In genomic region chrX:149799095-149799721, GRCh38 we compare ENCODE assay signal across 20 cellular contexts. TPM values are rescaled to one million over a fixed set of nuclear protein-coding genes. Genes with fewer than 3 reads are reported as not detected.
A peak's percentile ranks its signal among the peaks of the same experiment; 100 is the strongest.
DNase-seq lines count a peak whose midpoint lies in the region; ATAC-seq, FAIRE-seq and TF ChIP-seq lines count a peak whose summit lies in the region.
"Had no signal": no experiment of that assay in that cellular context is flagged by ENCODE, and none has a peak within 500 bp of the region (broad histone marks: within the 10 kb centered on the region; RNA-seq: fewer than 3 reads in every experiment).

No MANE protein-coding gene starts in this region.

- intact Hi-C loops in activated T-helper 1 cell treated with anti-CD3 and anti-CD28 coated beads, Interleukin-12 subunit alpha, Interleukin-12 subunit beta, Interleukin-2, Interleukin-4 antibody, amounts not matched to agents 30 ng/mL and 10 ng/mL and 1 ng/mL, durations not matched to agents 14 hours and 24 hours and 36 hours (cut with micrococcal nuclease), result no loop called here

- peak; percentile 9 for FAIRE-seq in GM12892 (lab: Jason Lieb, UNC)

- H3K27me3 Mint-ChIP-seq in activated T-cell treated with anti-CD3 and anti-CD28 coated beads, Interleukin-2, amount 50 U/mL, for 4 hours (ENCODE audit: low read depth), result no peaks in the 10 kb centered on the region
- peaks cover 51% of the 10 kb centered on the region for H3K27me3 Mint-ChIP-seq in activated T-cell treated with anti-CD3 and anti-CD28 coated beads, Interleukin-2, amount 50 U/mL, for 24 hours
- no peaks in the 10 kb centered on the region for H3K27me3 Mint-ChIP-seq in activated T-helper 1 cell treated with anti-CD3 and anti-CD28 coated beads, Interleukin-12 subunit alpha, Interleukin-12 subunit beta, Interleukin-2, Interleukin-4 antibody, amounts not matched to agents 30 ng/mL and 10 ng/mL and 1 ng/mL, durations not matched to agents 14 hours and 24 hours and 36 hours (ENCODE audit: insufficient read depth)
- peaks cover 5% of the 10 kb centered on the region for H3K27me3 Mint-ChIP-seq in progenitor cell of endocrine pancreas
- H3K27me3 Mint-ChIP-seq: naive thymus-derived CD8-positive, alpha-beta T cell; stimulated activated memory B cell treated with anti-CD40 and anti-IgM and Interleukin-4, amounts not matched to agents 10 μg/mL and 1 μg/mL and 100 μg/mL, for 72 hours had no signal

- no peak for ATAC-seq in activated T-cell treated with anti-CD3 and anti-CD28 coated beads, Interleukin-2, amount 50 U/mL, for 4 hours
- ATAC-seq: CD8-positive, alpha-beta T cell; heart left ventricle; left colon; naive thymus-derived CD8-positive, alpha-beta T cell; Right ventricle myocardium inferior; stimulated activated memory B cell treated with anti-CD40 and anti-IgM and Interleukin-4, amounts not matched to agents 10 μg/mL and 1 μg/mL and 100 μg/mL, for 72 hours had no signal

- peak overlapping the region; percentile 17 for H3K4me3 Mint-ChIP-seq in activated T-cell treated with anti-CD3 and anti-CD28 coated beads, Interleukin-2, amount 50 U/mL, for 4 hours
- H3K4me3 Mint-ChIP-seq in activated T-cell treated with anti-CD3 and anti-CD28 coated beads, Interleukin-2, amount 50 U/mL, for 24 hours, result no peak overlapping the region
- H3K4me3 Mint-ChIP-seq in activated T-helper 1 cell treated with anti-CD3 and anti-CD28 coated beads, Interleukin-12 subunit alpha, Interleukin-12 subunit beta, Interleukin-2, Interleukin-4 antibody, amounts not matched to agents 30 ng/mL and 10 ng/mL and 1 ng/mL, durations not matched to agents 14 hours and 24 hours and 36 hours, result peak overlapping the region; percentile 52
- H3K4me3 Mint-ChIP-seq in progenitor cell of endocrine pancreas (ENCODE audit: low read depth), result no peak overlapping the region
- H3K4me3 Mint-ChIP-seq: CD8-positive, alpha-beta T cell; stimulated activated memory B cell treated with anti-CD40 and anti-IgM and Interleukin-4, amounts not matched to agents 10 μg/mL and 1 μg/mL and 100 μg/mL, for 72 hours had no signal

- H3K4me1 Mint-ChIP-seq in activated T-cell treated with anti-CD3 and anti-CD28 coated beads, Interleukin-2, amount 50 U/mL, for 4 hours (ENCODE audit: low read depth), result peaks cover 25% of the 10 kb centered on the region
- peaks cover 37% of the 10 kb centered on the region for H3K4me1 Mint-ChIP-seq in activated T-cell treated with anti-CD3 and anti-CD28 coated beads, Interleukin-2, amount 50 U/mL, for 24 hours (ENCODE audit: low read depth)
- peaks cover 31% of the 10 kb centered on the region for H3K4me1 Mint-ChIP-seq in activated T-helper 1 cell treated with anti-CD3 and anti-CD28 coated beads, Interleukin-12 subunit alpha, Interleukin-12 subunit beta, Interleukin-2, Interleukin-4 antibody, amounts not matched to agents 30 ng/mL and 10 ng/mL and 1 ng/mL, durations not matched to agents 14 hours and 24 hours and 36 hours (ENCODE audit: low read depth)
- peaks cover 7% of the 10 kb centered on the region for H3K4me1 Mint-ChIP-seq in progenitor cell of endocrine pancreas (ENCODE audit: low read depth)

- TF ChIP-seq CTCF in progenitor cell of endocrine pancreas (IDR thresholded peaks at IDR 0.05; ENCODE audit: unreplicated experiment), result no peak

- H3K36me3 Mint-ChIP-seq in activated T-cell treated with anti-CD3 and anti-CD28 coated beads, Interleukin-2, amount 50 U/mL, for 4 hours (ENCODE audit: insufficient read depth), result no peaks in the 10 kb centered on the region
- H3K36me3 Mint-ChIP-seq in activated T-cell treated with anti-CD3 and anti-CD28 coated beads, Interleukin-2, amount 50 U/mL, for 24 hours (ENCODE audit: low read depth), result no peaks in the 10 kb centered on the region
- H3K36me3 Mint-ChIP-seq in activated T-helper 1 cell treated with anti-CD3 and anti-CD28 coated beads, Interleukin-12 subunit alpha, Interleukin-12 subunit beta, Interleukin-2, Interleukin-4 antibody, amounts not matched to agents 30 ng/mL and 10 ng/mL and 1 ng/mL, durations not matched to agents 14 hours and 24 hours and 36 hours (ENCODE audit: low read depth), result no peaks in the 10 kb centered on the region
- peaks cover 1% of the 10 kb centered on the region for H3K36me3 Mint-ChIP-seq in progenitor cell of endocrine pancreas (ENCODE audit: insufficient read depth)
- H3K36me3 Mint-ChIP-seq: CD8-positive, alpha-beta T cell; naive thymus-derived CD8-positive, alpha-beta T cell; stimulated activated memory B cell treated with anti-CD40 and anti-IgM and Interleukin-4, amounts not matched to agents 10 μg/mL and 1 μg/mL and 100 μg/mL, for 72 hours had no signal

- H3K9me3 Mint-ChIP-seq in activated T-cell treated with anti-CD3 and anti-CD28 coated beads, Interleukin-2, amount 50 U/mL, for 4 hours, result no peaks in the 10 kb centered on the region
- H3K9me3 Mint-ChIP-seq in activated T-cell treated with anti-CD3 and anti-CD28 coated beads, Interleukin-2, amount 50 U/mL, for 24 hours, result peaks cover 3% of the 10 kb centered on the region
- no peaks in the 10 kb centered on the region for H3K9me3 Mint-ChIP-seq in activated T-helper 1 cell treated with anti-CD3 and anti-CD28 coated beads, Interleukin-12 subunit alpha, Interleukin-12 subunit beta, Interleukin-2, Interleukin-4 antibody, amounts not matched to agents 30 ng/mL and 10 ng/mL and 1 ng/mL, durations not matched to agents 14 hours and 24 hours and 36 hours
- peaks cover 34% of the 10 kb centered on the region for H3K9me3 Mint-ChIP-seq in progenitor cell of endocrine pancreas (ENCODE audit: low read depth)
- H3K9me3 Mint-ChIP-seq: CD8-positive, alpha-beta T cell; stimulated activated memory B cell treated with anti-CD40 and anti-IgM and Interleukin-4, amounts not matched to agents 10 μg/mL and 1 μg/mL and 100 μg/mL, for 72 hours had no signal

- TF ChIP-seq POLR2A in GM12892 (IDR thresholded peaks at IDR 0.05; ENCODE audit: low read depth, low read length), result no peak

- no peak overlapping the region for H3K27ac Mint-ChIP-seq in activated T-cell treated with anti-CD3 and anti-CD28 coated beads, Interleukin-2, amount 50 U/mL, for 24 hours
- H3K27ac Mint-ChIP-seq in activated T-helper 1 cell treated with anti-CD3 and anti-CD28 coated beads, Interleukin-12 subunit alpha, Interleukin-12 subunit beta, Interleukin-2, Interleukin-4 antibody, amounts not matched to agents 30 ng/mL and 10 ng/mL and 1 ng/mL, durations not matched to agents 14 hours and 24 hours and 36 hours, result peak overlapping the region; percentile 77
- H3K27ac Mint-ChIP-seq in progenitor cell of endocrine pancreas, result peak overlapping the region; percentile 7
- H3K27ac Mint-ChIP-seq: CD8-positive, alpha-beta T cell; stimulated activated memory B cell treated with anti-CD40 and anti-IgM and Interleukin-4, amounts not matched to agents 10 μg/mL and 1 μg/mL and 100 μg/mL, for 72 hours had no signal

- no peak for DNase-seq in activated T-cell treated with anti-CD3 and anti-CD28 coated beads, Interleukin-2, amount 50 U/mL, for 4 hours
- no peak for DNase-seq in activated T-cell treated with anti-CD3 and anti-CD28 coated beads, Interleukin-2, amount 50 U/mL, for 24 hours
- no peak for DNase-seq in GM12892 (ENCODE audit: insufficient read length)
- no peak for DNase-seq in activated T-helper 1 cell treated with anti-CD3 and anti-CD28 coated beads, Interleukin-12 subunit alpha, Interleukin-12 subunit beta, Interleukin-2, Interleukin-4 antibody, amounts not matched to agents 30 ng/mL and 10 ng/mL and 1 ng/mL, durations not matched to agents 14 hours and 24 hours and 36 hours (ENCODE audit: low spot score)
- no peak for DNase-seq in progenitor cell of endocrine pancreas (ENCODE audit: low spot score, unreplicated experiment)
- DNase-seq in NCI-H1930 (lab: John Stamatoyannopoulos, UW), result no peak
- no peak for DNase-seq in NCI-H187 treated with DMSO at 0.1 percent for 48 hours (lab: John Stamatoyannopoulos, UW)
- DNase-seq: activated CD4-positive, alpha-beta T cell treated with anti-CD3 and anti-CD28 coated beads, Interleukin-2, amount 50 U/mL, for 48 hours; amniotic stem cell; CD8-positive, alpha-beta T cell; HCEC 1CT; heart left ventricle; Kasumi-1; left colon; mesendoderm; naive thymus-derived CD8-positive, alpha-beta T cell; SW 1271 had no signal

RNA-seq across cellular contexts. Expression of gene MAGEA9, which starts 17.5 kb away (rescaled TPM):
- total RNA-seq in activated T-cell treated with anti-CD3 and anti-CD28 coated beads, Interleukin-2, amount 50 U/mL, for 4 hours, result not detected
- not detected for polyA plus RNA-seq in GM12892 (2012; ENCODE audit: missing spikeins)
- not detected in 2 replicates for total RNA-seq in activated T-helper 1 cell treated with anti-CD3 and anti-CD28 coated beads, Interleukin-12 subunit alpha, Interleukin-12 subunit beta, Interleukin-2, Interleukin-4 antibody, amounts not matched to agents 30 ng/mL and 10 ng/mL and 1 ng/mL, durations not matched to agents 14 hours and 24 hours and 36 hours
- total RNA-seq in progenitor cell of endocrine pancreas, result not detected in 2 replicates
- total RNA-seq: CD8-positive, alpha-beta T cell; heart left ventricle; left colon; naive thymus-derived CD8-positive, alpha-beta T cell; OCI-LY7; Right ventricle myocardium inferior had no signal
- polyA plus RNA-seq: heart left ventricle; naive thymus-derived CD8-positive, alpha-beta T cell had no signal

RNA-seq across cellular contexts. Expression of gene HSFX1, which starts 25.3 kb away (rescaled TPM):
- under 1 TPM in 2 of 3 donors, not detected in 1; 0.22 to 0.34 TPM for total RNA-seq in activated T-cell treated with anti-CD3 and anti-CD28 coated beads, Interleukin-2, amount 50 U/mL, for 4 hours
- polyA plus RNA-seq in GM12892 (2012; ENCODE audit: missing spikeins), result 0.19 TPM
- 0.49 and 1.2 TPM in 2 replicates for total RNA-seq in activated T-helper 1 cell treated with anti-CD3 and anti-CD28 coated beads, Interleukin-12 subunit alpha, Interleukin-12 subunit beta, Interleukin-2, Interleukin-4 antibody, amounts not matched to agents 30 ng/mL and 10 ng/mL and 1 ng/mL, durations not matched to agents 14 hours and 24 hours and 36 hours
- total RNA-seq in progenitor cell of endocrine pancreas, result 2.9 and 3.4 TPM in 2 replicates

Comparison
In these comparisons a context has a peak if more than half of its experiments do, and no peak if none do; other contexts are left out.
1. H3K4me3 Mint-ChIP-seq: peak in activated T-cell treated with anti-CD3 and anti-CD28 coated beads, Interleukin-2, amount 50 U/mL, for 4 hours (single experiment) and activated T-helper 1 cell treated with anti-CD3 and anti-CD28 coated beads, Interleukin-12 subunit alpha, Interleukin-12 subunit beta, Interleukin-2, Interleukin-4 antibody, amounts not matched to agents 30 ng/mL and 10 ng/mL and 1 ng/mL, durations not matched to agents 14 hours and 24 hours and 36 hours (single experiment); none in activated T-cell treated with anti-CD3 and anti-CD28 coated beads, Interleukin-2, amount 50 U/mL, for 24 hours (single experiment) and progenitor cell of endocrine pancreas (single experiment).